Comparison of ENCODE assay signal across 1 cellular context in genomic region chr13:113420833-113421600, GRCh38.
TF ChIP-seq lines count a peak whose summit lies in the region.

No MANE protein-coding gene starts in this region.

TF ChIP-seq in K562, 482 proteins besides CTCF, POLR2A, EP300 and RAD21 (continued from another document):
- TF ChIP-seq ZNF512 (tag; IDR thresholded peaks at IDR 0.05) (no peak), YBX1 (IDR thresholded peaks at IDR 0.05) (no peak), RBFOX2 (IDR thresholded peaks at IDR 0.05; ENCODE audit: low read depth, low read length) (no peak), CBX1 (IDR thresholded peaks at IDR 0.05; ENCODE audit: low read depth) (no peak), ZNF24 (IDR thresholded peaks at IDR 0.05) (no peak), E2F8 (IDR thresholded peaks at IDR 0.05; ENCODE audit: low read depth, partially characterized antibody) (no peak)
TF ChIP-seq in K562: peak in this region for 0.
